In the genomic region with DNA sequence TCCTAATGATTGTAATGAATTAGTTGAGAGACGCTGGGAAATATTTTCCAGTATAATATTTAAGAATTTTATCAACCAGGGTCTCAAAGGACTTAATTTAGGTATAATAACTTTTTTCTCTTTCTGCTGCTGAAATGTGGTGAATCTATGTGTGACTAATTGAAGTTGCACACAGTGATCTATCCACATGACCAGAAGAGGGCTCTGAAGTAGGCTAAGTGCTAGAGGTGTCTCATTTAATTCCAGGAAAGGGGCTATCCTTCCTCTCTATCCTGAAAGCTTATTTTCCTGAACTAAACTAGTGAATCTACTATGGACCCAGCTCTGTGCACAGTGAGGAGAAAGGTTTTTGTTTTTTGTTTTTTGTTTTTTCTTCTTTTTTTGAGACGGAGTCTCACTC, we compare ENCODE assay signal across 22 cellular contexts.
DNase-seq lines count a peak whose midpoint lies in the region; ATAC-seq and TF ChIP-seq lines count a peak whose summit lies in the region.
"Had no signal": no experiment of that assay in that cellular context is flagged by ENCODE, and none has a peak within 500 bp of the region (broad histone marks: within the 10 kb centered on the region; RNA-seq: fewer than 3 reads in every experiment).

No MANE protein-coding gene starts in this region.

- TF ChIP-seq CTCF in C4-2B (conservative IDR thresholded peaks at IDR 0.05), result peak; percentile 26
- TF ChIP-seq CTCF in LNCaP clone FGC (IDR thresholded peaks at IDR 0.05; ENCODE audit: control insufficient read depth, extremely low read depth, insufficient read depth), result peak; percentile 56
- TF ChIP-seq CTCF in VCaP (conservative IDR thresholded peaks at IDR 0.05), result peak; percentile 56; the same call in 1 of the 2 replicates
- TF ChIP-seq CTCF in mucosa of descending colon (IDR thresholded peaks at IDR 0.05), result no peak

- no peak overlapping the region for H3K27ac Mint-ChIP-seq in activated naive CD8-positive, alpha-beta T cell treated with anti-CD3 and anti-CD28 coated beads for 36 hours
- H3K27ac Mint-ChIP-seq: activated CD4-positive, alpha-beta memory T cell treated with anti-CD3 and anti-CD28 coated beads for 36 hours; activated naive CD8-positive, alpha-beta T cell treated with anti-CD3 and anti-CD28 coated beads, Interleukin-2, amount 50 U/mL, for 24 hours; CD14-positive monocyte; neural progenitor cell had no signal

- H3K9me3 Mint-ChIP-seq in activated naive CD8-positive, alpha-beta T cell treated with anti-CD3 and anti-CD28 coated beads for 36 hours, result peaks cover 2% of the 10 kb centered on the region
- H3K9me3 Mint-ChIP-seq: activated naive CD8-positive, alpha-beta T cell treated with anti-CD3 and anti-CD28 coated beads, Interleukin-2, amount 50 U/mL, for 24 hours; neural progenitor cell had no signal

- H3K36me3 ChIP-seq in mucosa of descending colon (ENCODE audit: low read depth), result no peaks in the 10 kb centered on the region
- H3K36me3 ChIP-seq: brain microvascular endothelial cell, neural progenitor cell had no signal

- H3K4me3 ChIP-seq in LNCaP clone FGC (ENCODE audit: low read depth, low read length) (no peak overlapping the region), mucosa of descending colon (no peak overlapping the region)
- H3K4me3 ChIP-seq: coronary artery, neural progenitor cell had no signal

- H3K36me3 Mint-ChIP-seq in activated naive CD8-positive, alpha-beta T cell treated with anti-CD3 and anti-CD28 coated beads for 36 hours, result no peaks in the 10 kb centered on the region
- H3K36me3 Mint-ChIP-seq: activated CD4-positive, alpha-beta memory T cell treated with anti-CD3 and anti-CD28 coated beads for 36 hours; CD14-positive monocyte; neural progenitor cell had no signal

- H3K27ac ChIP-seq in C4-2B (no peak overlapping the region), VCaP (no peak overlapping the region)
- H3K27ac ChIP-seq: brain microvascular endothelial cell, coronary artery, KMS-11, neural progenitor cell had no signal

- ATAC-seq in mucosa of descending colon (no peak), left cardiac atrium (no peak)
- ATAC-seq: activated naive CD8-positive, alpha-beta T cell treated with anti-CD3 and anti-CD28 coated beads, Interleukin-2, amount 50 U/mL, for 24 hours had no signal

- no peaks in the 10 kb centered on the region for H3K27me3 Mint-ChIP-seq in activated naive CD8-positive, alpha-beta T cell treated with anti-CD3 and anti-CD28 coated beads for 36 hours
- H3K27me3 Mint-ChIP-seq: activated CD4-positive, alpha-beta memory T cell treated with anti-CD3 and anti-CD28 coated beads for 36 hours; activated naive CD8-positive, alpha-beta T cell treated with anti-CD3 and anti-CD28 coated beads, Interleukin-2, amount 50 U/mL, for 24 hours had no signal

- intact Hi-C loops in mucosa of descending colon (cut with DNase I, micrococcal nuclease), result no loop called here
- intact Hi-C loops in left cardiac atrium (cut with DNase I), result no loop called here

- H3K4me3 Mint-ChIP-seq in activated naive CD8-positive, alpha-beta T cell treated with anti-CD3 and anti-CD28 coated beads for 36 hours, result no peak overlapping the region
- H3K4me3 Mint-ChIP-seq: activated CD4-positive, alpha-beta memory T cell treated with anti-CD3 and anti-CD28 coated beads for 36 hours; activated naive CD8-positive, alpha-beta T cell treated with anti-CD3 and anti-CD28 coated beads, Interleukin-2, amount 50 U/mL, for 24 hours; CD14-positive monocyte; neural progenitor cell had no signal

- H3K4me1 Mint-ChIP-seq in activated naive CD8-positive, alpha-beta T cell treated with anti-CD3 and anti-CD28 coated beads for 36 hours, result no peaks in the 10 kb centered on the region
- H3K4me1 Mint-ChIP-seq: activated naive CD8-positive, alpha-beta T cell treated with anti-CD3 and anti-CD28 coated beads, Interleukin-2, amount 50 U/mL, for 24 hours; CD14-positive monocyte; neural progenitor cell had no signal

- H3K9me3 ChIP-seq in mucosa of descending colon, result no peaks in the 10 kb centered on the region

- no peaks in the 10 kb centered on the region for H3K4me1 ChIP-seq in mucosa of descending colon (ENCODE audit: low read depth)
- H3K4me1 ChIP-seq: neural progenitor cell had no signal

- no peak for DNase-seq in LNCaP clone FGC (ENCODE audit: low read depth)
- DNase-seq in iPS-NIHi11 (ENCODE audit: low spot score), result peak; percentile 8
- DNase-seq in activated naive CD8-positive, alpha-beta T cell treated with anti-CD3 and anti-CD28 coated beads for 36 hours, result no peak
- no peak for DNase-seq in mucosa of descending colon
- no peak for DNase-seq in left cardiac atrium
- DNase-seq in NCI-H526 (lab: John Stamatoyannopoulos, UW), result no peak
- DNase-seq: activated CD4-positive, alpha-beta memory T cell treated with anti-CD3 and anti-CD28 coated beads for 36 hours; activated effector memory CD4-positive, alpha-beta T cell treated with anti-CD3 and anti-CD28 coated beads, Interleukin-2, amount 50 U/mL, for 16 hours; activated naive CD8-positive, alpha-beta T cell treated with anti-CD3 and anti-CD28 coated beads, Interleukin-2, amount 50 U/mL, for 24 hours; brain microvascular endothelial cell; GF-D8; NCI-H1092 treated with DMSO at 0.1 percent for 48 hours; NCI-H2029; NCI-H345; NK-92 treated with Interleukin-12 subunit alpha and Interleukin-12 subunit beta, amount 100 ng/mL, for 24 hours; RPMI8226 had no signal
